1 cellular context compared by ENCODE assay signal in the genomic region with DNA sequence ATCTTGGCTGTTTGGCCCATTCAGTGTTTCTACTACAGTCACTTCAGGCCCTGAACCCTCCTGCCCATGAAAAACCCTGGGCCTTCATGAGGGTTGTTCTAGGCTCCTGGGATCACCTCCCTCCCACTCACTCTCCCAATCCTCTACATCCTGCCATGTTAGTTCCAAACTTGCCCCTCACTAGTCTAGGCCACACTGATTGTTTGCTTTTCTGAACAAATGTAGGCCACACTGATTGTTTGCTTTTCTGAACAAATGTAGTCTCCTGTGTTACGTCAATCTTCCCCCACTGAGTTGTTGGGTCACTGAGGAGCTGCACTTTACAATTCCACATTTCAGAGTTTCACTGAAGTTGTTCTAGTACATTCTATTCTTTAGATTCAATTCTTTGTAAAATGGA.
TF ChIP-seq lines count a peak whose summit lies in the region.

No MANE protein-coding gene starts in this region.

TF ChIP-seq in GM23338, 12 proteins besides CTCF, POLR2A, EP300 and RAD21 (continued from another document):
- TF ChIP-seq, protein P1, sequence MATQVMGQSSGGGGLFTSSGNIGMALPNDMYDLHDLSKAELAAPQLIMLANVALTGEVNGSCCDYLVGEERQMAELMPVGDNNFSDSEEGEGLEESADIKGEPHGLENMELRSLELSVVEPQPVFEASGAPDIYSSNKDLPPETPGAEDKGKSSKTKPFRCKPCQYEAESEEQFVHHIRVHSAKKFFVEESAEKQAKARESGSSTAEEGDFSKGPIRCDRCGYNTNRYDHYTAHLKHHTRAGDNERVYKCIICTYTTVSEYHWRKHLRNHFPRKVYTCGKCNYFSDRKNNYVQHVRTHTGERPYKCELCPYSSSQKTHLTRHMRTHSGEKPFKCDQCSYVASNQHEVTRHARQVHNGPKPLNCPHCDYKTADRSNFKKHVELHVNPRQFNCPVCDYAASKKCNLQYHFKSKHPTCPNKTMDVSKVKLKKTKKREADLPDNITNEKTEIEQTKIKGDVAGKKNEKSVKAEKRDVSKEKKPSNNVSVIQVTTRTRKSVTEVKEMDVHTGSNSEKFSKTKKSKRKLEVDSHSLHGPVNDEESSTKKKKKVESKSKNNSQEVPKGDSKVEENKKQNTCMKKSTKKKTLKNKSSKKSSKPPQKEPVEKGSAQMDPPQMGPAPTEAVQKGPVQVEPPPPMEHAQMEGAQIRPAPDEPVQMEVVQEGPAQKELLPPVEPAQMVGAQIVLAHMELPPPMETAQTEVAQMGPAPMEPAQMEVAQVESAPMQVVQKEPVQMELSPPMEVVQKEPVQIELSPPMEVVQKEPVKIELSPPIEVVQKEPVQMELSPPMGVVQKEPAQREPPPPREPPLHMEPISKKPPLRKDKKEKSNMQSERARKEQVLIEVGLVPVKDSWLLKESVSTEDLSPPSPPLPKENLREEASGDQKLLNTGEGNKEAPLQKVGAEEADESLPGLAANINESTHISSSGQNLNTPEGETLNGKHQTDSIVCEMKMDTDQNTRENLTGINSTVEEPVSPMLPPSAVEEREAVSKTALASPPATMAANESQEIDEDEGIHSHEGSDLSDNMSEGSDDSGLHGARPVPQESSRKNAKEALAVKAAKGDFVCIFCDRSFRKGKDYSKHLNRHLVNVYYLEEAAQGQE (IDR thresholded peaks at IDR 0.05; ENCODE audit: unreplicated experiment), result no peak
- no peak for TF ChIP-seq JUNB (IDR thresholded peaks at IDR 0.05; ENCODE audit: unreplicated experiment)
